Comparison of ENCODE assay signal across 2 cellular contexts in genomic region chr17:82016875-82017459, GRCh38.
TF ChIP-seq lines count a peak whose summit lies in the region.

No MANE protein-coding gene starts in this region.

TF ChIP-seq in HEK293, 187 proteins besides CTCF, POLR2A, EP300 and RAD21:
- no peak for TF ChIP-seq HOXC10 (CRISPR knock-in tag; IDR thresholded peaks at IDR 0.05)
- peak; percentile 59 for TF ChIP-seq HIC1 (tag by site-specific recombination; IDR thresholded peaks at IDR 0.05)
- TF ChIP-seq ZNF449 (tag by site-specific recombination; IDR thresholded peaks at IDR 0.05), result no peak
- TF ChIP-seq ZBTB10 (tag by site-specific recombination; IDR thresholded peaks at IDR 0.05), result no peak

TF ChIP-seq in GM12878, 131 proteins besides CTCF, POLR2A, EP300 and RAD21:
- TF ChIP-seq BMI1 (IDR thresholded peaks at IDR 0.05; ENCODE audit: borderline replicate concordance), result no peak
- no peak for TF ChIP-seq HDAC6 (IDR thresholded peaks at IDR 0.05; ENCODE audit: unreplicated experiment)
- no peak for TF ChIP-seq EED (IDR thresholded peaks at IDR 0.05; ENCODE audit: low read depth)
- no peak for TF ChIP-seq SMC3 (IDR thresholded peaks at IDR 0.05; ENCODE audit: borderline replicate concordance, low read length)
- no peak for TF ChIP-seq EGR1 (IDR thresholded peaks at IDR 0.05; ENCODE audit: borderline replicate concordance in 1 of 2, low read depth in 2 of 2, low read length in 2 of 2)
- TF ChIP-seq MEF2B (IDR thresholded peaks at IDR 0.05; ENCODE audit: partially characterized antibody, poor library complexity, severe bottlenecking), result no peak
- no peak for TF ChIP-seq NRF1 (conservative IDR thresholded peaks at IDR 0.05; ENCODE audit: low read depth, low read length)
- TF ChIP-seq ZZZ3 (IDR thresholded peaks at IDR 0.05; ENCODE audit: control insufficient read depth, insufficient read length, low read depth), result no peak
- no peak for TF ChIP-seq E2F4 (IDR thresholded peaks at IDR 0.05; ENCODE audit: low read depth, low read length)
- TF ChIP-seq CBX5 (IDR thresholded peaks at IDR 0.05; ENCODE audit: low read depth), result no peak
- TF ChIP-seq CBX3 (IDR thresholded peaks at IDR 0.05; ENCODE audit: borderline replicate concordance, low read depth), result no peak
- TF ChIP-seq POU2F2 (IDR thresholded peaks at IDR 0.05; ENCODE audit: borderline replicate concordance, low read depth, low read length), result no peak
- no peak for TF ChIP-seq PRDM15 (CRISPR knock-in tag; IDR thresholded peaks at IDR 0.05)
- TF ChIP-seq BHLHE40 (IDR thresholded peaks at IDR 0.05; ENCODE audit: borderline replicate concordance in 1 of 2, low read depth in 2 of 2, low read length in 1 of 2), result no peak
- no peak for TF ChIP-seq SMARCA5 (IDR thresholded peaks at IDR 0.05)
- no peak for TF ChIP-seq IRF3 (IDR thresholded peaks at IDR 0.05)
- no peak for TF ChIP-seq ZNF622 (IDR thresholded peaks at IDR 0.05)
